In the genomic region with DNA sequence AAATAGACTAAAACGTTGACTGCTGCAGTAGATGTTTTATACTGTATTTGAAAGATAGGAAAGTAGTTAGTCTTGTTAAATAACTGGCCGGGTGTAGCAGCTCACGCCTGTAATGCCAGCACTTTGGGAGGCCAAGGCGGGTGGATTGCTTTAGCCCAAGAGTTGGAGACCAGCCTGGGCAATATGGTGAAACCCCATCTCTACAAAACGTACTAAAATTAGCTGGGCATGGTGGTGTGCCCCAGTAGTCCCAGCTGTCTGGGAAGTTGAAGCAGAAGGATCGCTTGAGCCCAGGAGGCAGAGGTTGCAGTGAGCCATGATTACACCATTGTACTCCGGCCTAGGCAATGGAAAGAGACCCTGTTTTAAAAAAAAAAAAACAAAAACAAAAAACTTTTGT, we compare ENCODE assay signal across 2 cellular contexts.
TF ChIP-seq lines count a peak whose summit lies in the region.

No MANE protein-coding gene starts in this region.

TF ChIP-seq in SK-N-SH, 30 proteins besides CTCF, POLR2A, EP300 and RAD21 (continued from another document):
- TF ChIP-seq ZBTB33 (IDR thresholded peaks at IDR 0.05; ENCODE audit: borderline replicate concordance, low read depth) (no peak), JUND (IDR thresholded peaks at IDR 0.05) (no peak), IRF3 (IDR thresholded peaks at IDR 0.05; ENCODE audit: low read depth, low read length) (no peak), FOSL2 (IDR thresholded peaks at IDR 0.05; ENCODE audit: borderline replicate concordance, low read depth) (no peak)

TF ChIP-seq in SK-N-SH treated with all-trans-retinoic acid at 6 μM for 48 hours, 23 proteins besides CTCF, POLR2A, EP300 and RAD21 (continued from another document):
- TF ChIP-seq ZFP3 (CRISPR knock-in tag; IDR thresholded peaks at IDR 0.05) (no peak), ESRRG (CRISPR knock-in tag; IDR thresholded peaks at IDR 0.05) (no peak), ZFP30 (CRISPR knock-in tag; IDR thresholded peaks at IDR 0.05) (no peak), PPARA (CRISPR knock-in tag; IDR thresholded peaks at IDR 0.05; ENCODE audit: borderline replicate concordance) (no peak), BACH2 (CRISPR knock-in tag; IDR thresholded peaks at IDR 0.05; ENCODE audit: borderline replicate concordance) (no peak), RARB (CRISPR knock-in tag; IDR thresholded peaks at IDR 0.05) (no peak), TOX (CRISPR knock-in tag; IDR thresholded peaks at IDR 0.05; ENCODE audit: borderline replicate concordance) (no peak), GLIS3 (CRISPR knock-in tag; IDR thresholded peaks at IDR 0.05) (no peak), ZNF8 (CRISPR knock-in tag; IDR thresholded peaks at IDR 0.05) (no peak), ZC3H10 (CRISPR knock-in tag; IDR thresholded peaks at IDR 0.05) (no peak), ZNF565 (CRISPR knock-in tag; conservative IDR thresholded peaks at IDR 0.05; ENCODE audit: low read depth) (no peak), SNAI2 (CRISPR knock-in tag; IDR thresholded peaks at IDR 0.05) (no peak), ZNF70 (CRISPR knock-in tag; IDR thresholded peaks at IDR 0.05) (no peak), TCF4 (CRISPR knock-in tag; IDR thresholded peaks at IDR 0.05; ENCODE audit: borderline replicate concordance) (no peak), ARNTL (CRISPR knock-in tag; IDR thresholded peaks at IDR 0.05; ENCODE audit: borderline replicate concordance, low read depth) (no peak), OSR1 (CRISPR knock-in tag; IDR thresholded peaks at IDR 0.05) (no peak)
- TF ChIP-seq, protein P1, sequence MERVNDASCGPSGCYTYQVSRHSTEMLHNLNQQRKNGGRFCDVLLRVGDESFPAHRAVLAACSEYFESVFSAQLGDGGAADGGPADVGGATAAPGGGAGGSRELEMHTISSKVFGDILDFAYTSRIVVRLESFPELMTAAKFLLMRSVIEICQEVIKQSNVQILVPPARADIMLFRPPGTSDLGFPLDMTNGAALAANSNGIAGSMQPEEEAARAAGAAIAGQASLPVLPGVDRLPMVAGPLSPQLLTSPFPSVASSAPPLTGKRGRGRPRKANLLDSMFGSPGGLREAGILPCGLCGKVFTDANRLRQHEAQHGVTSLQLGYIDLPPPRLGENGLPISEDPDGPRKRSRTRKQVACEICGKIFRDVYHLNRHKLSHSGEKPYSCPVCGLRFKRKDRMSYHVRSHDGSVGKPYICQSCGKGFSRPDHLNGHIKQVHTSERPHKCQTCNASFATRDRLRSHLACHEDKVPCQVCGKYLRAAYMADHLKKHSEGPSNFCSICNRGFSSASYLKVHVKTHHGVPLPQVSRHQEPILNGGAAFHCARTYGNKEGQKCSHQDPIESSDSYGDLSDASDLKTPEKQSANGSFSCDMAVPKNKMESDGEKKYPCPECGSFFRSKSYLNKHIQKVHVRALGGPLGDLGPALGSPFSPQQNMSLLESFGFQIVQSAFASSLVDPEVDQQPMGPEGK (CRISPR knock-in tag; IDR thresholded peaks at IDR 0.05; ENCODE audit: borderline replicate concordance): no peak
